In genomic region chr2:173488861-173489260, GRCh38 we compare ENCODE assay signal across 25 cellular contexts.
"Had no signal": no experiment of that assay in that cellular context is flagged by ENCODE, and none has a peak within 500 bp of the region (broad histone marks: within the 10 kb centered on the region; RNA-seq: fewer than 3 reads in every experiment).

No MANE protein-coding gene starts in this region.

- H3K4me3 ChIP-seq: adrenal gland, Peyer's patch, SJSA1 had no signal

- H3K36me3 ChIP-seq: adrenal gland, Peyer's patch, SJSA1 had no signal

- H3K4me2 ChIP-seq: KMS-11, SK-N-SH had no signal

- H3K27ac ChIP-seq: adrenal gland, KMS-11, Peyer's patch, SJSA1 had no signal

- H3K9ac ChIP-seq: KMS-11, SK-N-SH had no signal

- DNase-seq: activated CD4-positive, alpha-beta T cell treated with anti-CD3 and anti-CD28 coated beads, Interleukin-2, amount 10 ng/mL, durations not matched to agents 24 days and 14 days; activated CD4-positive, alpha-beta T cell treated with anti-CD3 and anti-CD28 coated beads, Interleukin-2, amount 50 U/mL, for 4 hours; activated CD8-positive, alpha-beta T cell treated with anti-CD3 and anti-CD28 coated beads, Interleukin-2, amount 10 ng/mL, durations not matched to agents 7 days and 5 days; activated gamma-delta T cell; activated naive CD4-positive, alpha-beta T cell treated with Interleukin-2 at 50 U/mL for 16 hours; activated T-cell treated with anti-CD3 and anti-CD28 coated beads, Interleukin-2, amount 50 U/mL, for 24 hours; adrenal gland; MM.1S; MV-4-11; NCI-H1092; NCI-H1436 treated with DMSO at 0.1 percent for 48 hours; NCI-H1694 treated with DMSO at 0.1 percent for 48 hours; NCI-H2029; NCI-H2107; NCI-H2171; NCI-H2227 treated with DMSO at 0.1 percent for 48 hours; NCI-H446; NCI-H510A treated with DMSO at 0.1 percent for 48 hours; NCI-H526 treated with DMSO at 0.1 percent for 48 hours; Peyer's patch; RPMI8226; SHP77 treated with DMSO at 0.1 percent for 48 hours; SK-N-SH had no signal

- H3K9me2 ChIP-seq: SK-N-SH had no signal

- H3K27me3 ChIP-seq: adrenal gland, Peyer's patch, SJSA1 had no signal

- ATAC-seq: activated CD8-positive, alpha-beta T cell treated with anti-CD3 and anti-CD28 coated beads, Interleukin-2, amount 10 ng/mL, durations not matched to agents 7 days and 5 days had no signal

- H3K9me3 ChIP-seq: adrenal gland, Peyer's patch, SJSA1, SK-N-SH had no signal

- H3K4me1 ChIP-seq: adrenal gland, Peyer's patch, SJSA1 had no signal
